Comparison of ENCODE assay signal across 19 cellular contexts in genomic region chr13:112714772-112715569, GRCh38. TPM values are rescaled to one million over a fixed set of nuclear protein-coding genes. Genes with fewer than 3 reads are reported as not detected.
DNase-seq lines count a peak whose midpoint lies in the region; ATAC-seq and TF ChIP-seq lines count a peak whose summit lies in the region.
"Had no signal": no experiment of that assay in that cellular context is flagged by ENCODE, and none has a peak within 500 bp of the region (broad histone marks: within the 10 kb centered on the region; RNA-seq: fewer than 3 reads in every experiment).

No MANE protein-coding gene starts in this region.

- H3K4me1 ChIP-seq in DND-41 (ENCODE audit: insufficient read depth, low read length) (no peaks in the 10 kb centered on the region), esophagus muscularis mucosa (peaks cover 32 to 38% (median 35%) of the 10 kb centered on the region in 4 donors)

- no peak for TF ChIP-seq EP300 in esophagus muscularis mucosa (IDR thresholded peaks at IDR 0.05)

- no peak overlapping the region for H3K4me3 Mint-ChIP-seq in HFFc6

- no peak overlapping the region for H3K9ac ChIP-seq in DND-41 (ENCODE audit: low read depth, low read length)

- DNase-seq in DND-41 (no peak), HFFc6 (peak; percentile 8), posterior vena cava (ENCODE audit: low spot score) (peak; percentile 70), esophagus muscularis mucosa (ENCODE audit: extremely low spot score) (no peak), NCI-H1930 (lab: John Stamatoyannopoulos, UW) (no peak), NCI-H2227 (lab: John Stamatoyannopoulos, UW; ENCODE audit: unreplicated experiment) (no peak)
- DNase-seq: body of pancreas, DMS 273 treated with DMSO at 0.1 percent for 48 hours, HCEC 1CT, hippocampal formation, NCI-H1436, NCI-H446 treated with DMSO at 0.1 percent for 48 hours, thyroid gland had no signal

- peaks cover 4% of the 10 kb centered on the region for H3K27me3 Mint-ChIP-seq in HFFc6 (ENCODE audit: insufficient read depth)

- H3K36me3 ChIP-seq in DND-41 (ENCODE audit: insufficient read depth, low read length), result no peaks in the 10 kb centered on the region; the same call in none of the 2 replicates
- no peaks in the 10 kb centered on the region for H3K36me3 ChIP-seq in esophagus muscularis mucosa
- H3K36me3 ChIP-seq: thyroid gland had no signal

- H3K9me3 Mint-ChIP-seq in HFFc6, result peaks cover 9% of the 10 kb centered on the region; the same call in 1 of the 2 replicates

- H3K4me1 Mint-ChIP-seq in HFFc6 (ENCODE audit: low read depth), result peaks cover 33% of the 10 kb centered on the region

- TF ChIP-seq POLR2A in esophagus muscularis mucosa (IDR thresholded peaks at IDR 0.05; ENCODE audit: low read depth), result no peak

- H3K4me3 ChIP-seq in DND-41 (ENCODE audit: low read depth in 1 of 2, low read length in 2 of 2), result no peak overlapping the region
- no peak overlapping the region for H3K4me3 ChIP-seq in esophagus muscularis mucosa
- H3K4me3 ChIP-seq: body of pancreas, dorsolateral prefrontal cortex, K562, SK-N-MC, thyroid gland had no signal

- intact Hi-C loops in posterior vena cava (cut with DNase I) (no loop called here), esophagus muscularis mucosa (cut with DNase I) (no loop called here)

- H3K36me3 Mint-ChIP-seq in HFFc6 (ENCODE audit: low read depth), result peaks cover 5% of the 10 kb centered on the region; the same call in 1 of the 2 replicates

- H3K27me3 ChIP-seq in DND-41 (ENCODE audit: insufficient read depth, low read length, poor library complexity) (no peaks in the 10 kb centered on the region), esophagus muscularis mucosa (no peaks in the 10 kb centered on the region)
- H3K27me3 ChIP-seq: body of pancreas, dorsolateral prefrontal cortex, thyroid gland had no signal

- TF ChIP-seq CTCF in DND-41 (IDR thresholded peaks at IDR 0.05; ENCODE audit: borderline replicate concordance, extremely low read depth, low read length, poor library complexity, severe bottlenecking) (no peak), HFFc6 (IDR thresholded peaks at IDR 0.05) (no peak), esophagus muscularis mucosa (IDR thresholded peaks at IDR 0.05) (no peak)

- ATAC-seq in DND-41 (ENCODE audit: insufficient read depth, low read depth), result peak; percentile 34; the same call in 1 of the 3 replicates
- no peak for ATAC-seq in HG03354 (IDR thresholded peaks at IDR 0.05; ENCODE audit: poor library complexity, severe bottlenecking, unreplicated experiment)
- ATAC-seq: body of pancreas, K562 had no signal

- no peaks in the 10 kb centered on the region for H3K9me3 ChIP-seq in DND-41 (ENCODE audit: insufficient read depth, low read length, severe bottlenecking)
- H3K9me3 ChIP-seq in esophagus muscularis mucosa, result no peaks in the 10 kb centered on the region
- H3K9me3 ChIP-seq: body of pancreas, thyroid gland had no signal

- H4K20me1 ChIP-seq in DND-41 (ENCODE audit: insufficient read depth, low read length), result peaks cover 72% of the 10 kb centered on the region

- no peak overlapping the region for H3K27ac ChIP-seq in DND-41 (ENCODE audit: low read length)
- H3K27ac ChIP-seq in adipose tissue (ENCODE audit: low read depth, low read length), result peak overlapping the region; percentile 22
- H3K27ac ChIP-seq in esophagus muscularis mucosa (replicated peaks in 1 of 4), result no peak overlapping the region
- H3K27ac ChIP-seq: body of pancreas, SK-N-MC, VCaP had no signal

- no peak overlapping the region for H3K4me2 ChIP-seq in DND-41 (ENCODE audit: insufficient read depth, low read length)

- 87 to 93% (median 93%) methylated on average over 16 of the region's 16 CpGs for WGBS in adipose tissue, 3 donors
- WGBS in esophagus muscularis mucosa, result 95% methylated on average over 16 of the region's 16 CpGs

- H2AFZ ChIP-seq in DND-41 (ENCODE audit: low read depth, low read length), result no peak overlapping the region

- H3K79me2 ChIP-seq in DND-41 (ENCODE audit: insufficient read depth, low read length), result peaks cover 53% of the 10 kb centered on the region

- H3K27ac Mint-ChIP-seq in HFFc6, result no peak overlapping the region

RNA-seq across cellular contexts. Expression of gene ATP11A, which starts 25.1 kb away (rescaled TPM):
- total RNA-seq in HFFc6 (2021; fragmentation: NEBNext Ultra II Directional; extraction: Animal tissue kit (Norgen Biotek cat#: 25700)), result 10 to 100 TPM in 2 of 6 experiments, 1 to 10 TPM in 4; 4.3 to 29.9 (median 6.5) TPM
- polyA plus RNA-seq in adipose tissue, result 10 to 100 TPM in 1 of 3 donors, 1 to 10 TPM in 2; 8.1 to 12.0 (median 9.9) TPM
- total RNA-seq in posterior vena cava, result 10 to 100 TPM; 52.4 to 55.5 TPM
- 10 to 100 TPM; 11.2 to 27.8 (median 14.3) TPM for total RNA-seq in esophagus muscularis mucosa

Comparison
In these comparisons a context has a peak if more than half of its experiments do, and no peak if none do; other contexts are left out.
1. DNase-seq: peak in HFFc6 (single experiment) and posterior vena cava (single experiment); none in DND-41 (single experiment), esophagus muscularis mucosa (single experiment), NCI-H1930 (0 of 2) and NCI-H2227 (single experiment).